16 cellular contexts compared by ENCODE assay signal in genomic region chr1:97159342-97159741, GRCh38.
A peak's percentile ranks its signal among the peaks of the same experiment; 100 is the strongest.
DNase-seq lines count a peak whose midpoint lies in the region; ATAC-seq and TF ChIP-seq lines count a peak whose summit lies in the region.
"Had no signal": no experiment of that assay in that cellular context is flagged by ENCODE, and none has a peak within 500 bp of the region (broad histone marks: within the 10 kb centered on the region; RNA-seq: fewer than 3 reads in every experiment).

No MANE protein-coding gene starts in this region.

- no peaks in the 10 kb centered on the region for H3K9me2 ChIP-seq in Karpas-422 (replicated peaks; ENCODE audit: insufficient read depth, low read length)

- intact Hi-C loops in gastrocnemius medialis (cut with DNase I; ENCODE audit: low total_unique reads), result no loop called here

- peak; percentile 55 for ATAC-seq in GM18498 (IDR thresholded peaks at IDR 0.05; ENCODE audit: unreplicated experiment)
- peak; percentile 50 for ATAC-seq in GM19467 (IDR thresholded peaks at IDR 0.05; ENCODE audit: unreplicated experiment)
- ATAC-seq in HG02885 (IDR thresholded peaks at IDR 0.05; ENCODE audit: poor library complexity, unreplicated experiment), result peak; percentile 81
- ATAC-seq in gastrocnemius medialis, result no peak
- ATAC-seq: activated CD8-positive, alpha-beta T cell treated with anti-CD3 and anti-CD28 coated beads, Interleukin-2, amount 10 ng/mL, durations not matched to agents 7 days and 5 days; mucosa of descending colon had no signal

- H3K4me1 ChIP-seq in Karpas-422 (ENCODE audit: low read length) (peaks cover 33% of the 10 kb centered on the region), right atrium auricular region (peaks cover 0 to 7% of the 10 kb centered on the region in 2 donors), gastrocnemius medialis (peaks cover 5% of the 10 kb centered on the region in 2 donors)
- H3K4me1 ChIP-seq: parathyroid adenoma, vagina had no signal

- TF ChIP-seq CTCF in right atrium auricular region (IDR thresholded peaks at IDR 0.05) (no peak), gastrocnemius medialis (IDR thresholded peaks at IDR 0.05 in 4 of 5, conservative IDR thresholded peaks at IDR 0.05 in 1 of 5) (no peak)

- no peaks in the 10 kb centered on the region for H3K36me3 ChIP-seq in Karpas-422 (ENCODE audit: insufficient read depth, low read length)
- H3K36me3 ChIP-seq in right atrium auricular region, result no peaks in the 10 kb centered on the region
- H3K36me3 ChIP-seq in gastrocnemius medialis, result no peaks in the 10 kb centered on the region
- H3K36me3 ChIP-seq: vagina had no signal

- H3K9me3 ChIP-seq in Karpas-422 (ENCODE audit: low read length), result no peaks in the 10 kb centered on the region
- H3K9me3 ChIP-seq in right atrium auricular region, result peaks cover 0 to 5% of the 10 kb centered on the region in 2 donors
- peaks cover 0 to 7% (median 0%) of the 10 kb centered on the region in 3 donors for H3K9me3 ChIP-seq in gastrocnemius medialis
- H3K9me3 ChIP-seq: mucosa of descending colon, vagina had no signal

- TF ChIP-seq POLR2A in gastrocnemius medialis (IDR thresholded peaks at IDR 0.05), result no peak

- no peaks in the 10 kb centered on the region for H3K79me2 ChIP-seq in Karpas-422 (ENCODE audit: low read length)
- H3K79me2 ChIP-seq: parathyroid adenoma had no signal

- no peaks in the 10 kb centered on the region for H3K27me3 ChIP-seq in Karpas-422 (ENCODE audit: low read length)
- no peaks in the 10 kb centered on the region for H3K27me3 ChIP-seq in right atrium auricular region
- H3K27me3 ChIP-seq in gastrocnemius medialis, result no peaks in the 10 kb centered on the region
- H3K27me3 ChIP-seq: vagina had no signal

- no peak overlapping the region for H2AFZ ChIP-seq in Karpas-422 (ENCODE audit: low read length)
- H2AFZ ChIP-seq: parathyroid adenoma had no signal

- DNase-seq in Karpas-422, result peak; percentile 53
- no peak for DNase-seq in activated CD4-positive, alpha-beta T cell treated with anti-CD3 and anti-CD28 coated beads, Interleukin-2, amount 50 U/mL, for 4 hours
- no peak for DNase-seq in EL
- DNase-seq in right atrium auricular region (ENCODE audit: low spot score), result no peak
- DNase-seq in gastrocnemius medialis, result no peak
- DNase-seq: activated CD8-positive, alpha-beta T cell treated with anti-CD3 and anti-CD28 coated beads, Interleukin-2, amount 10 ng/mL, durations not matched to agents 7 days and 5 days; activated naive CD4-positive, alpha-beta T cell treated with anti-CD3 and anti-CD28 coated beads for 36 hours; DMS 273 treated with DMSO at 0.1 percent for 48 hours; kidney; mucosa of descending colon; NCI-H1048 had no signal

- H3K27ac ChIP-seq in Karpas-422 (ENCODE audit: low read length) (no peak overlapping the region), right atrium auricular region (no peak overlapping the region), gastrocnemius medialis (no peak overlapping the region)
- H3K27ac ChIP-seq: parathyroid adenoma, vagina had no signal

- no peak overlapping the region for H3K4me2 ChIP-seq in Karpas-422 (ENCODE audit: low read depth, low read length, poor library complexity, severe bottlenecking)

- H3K9ac ChIP-seq in Karpas-422 (ENCODE audit: low read length), result no peak overlapping the region
- H3K9ac ChIP-seq: parathyroid adenoma had no signal

- H3K4me3 ChIP-seq in Karpas-422 (ENCODE audit: low read length) (no peak overlapping the region), right atrium auricular region (no peak overlapping the region), gastrocnemius medialis (no peak overlapping the region)
- H3K4me3 ChIP-seq: mucosa of descending colon, vagina had no signal

- H4K20me1 ChIP-seq in Karpas-422 (ENCODE audit: insufficient read depth, low read depth, low read length), result no peaks in the 10 kb centered on the region

- in situ Hi-C loops in gastrocnemius medialis (cut with MboI; ENCODE audit: low sequenced_read_pairs in 4 of 4), result no loop called here

Comparison
In these comparisons a context has a peak if more than half of its experiments do, and no peak if none do; other contexts are left out.
1. ATAC-seq: peak in GM18498 (single experiment), GM19467 (single experiment) and HG02885 (single experiment); none in gastrocnemius medialis (0 of 2).